In the genomic region with DNA sequence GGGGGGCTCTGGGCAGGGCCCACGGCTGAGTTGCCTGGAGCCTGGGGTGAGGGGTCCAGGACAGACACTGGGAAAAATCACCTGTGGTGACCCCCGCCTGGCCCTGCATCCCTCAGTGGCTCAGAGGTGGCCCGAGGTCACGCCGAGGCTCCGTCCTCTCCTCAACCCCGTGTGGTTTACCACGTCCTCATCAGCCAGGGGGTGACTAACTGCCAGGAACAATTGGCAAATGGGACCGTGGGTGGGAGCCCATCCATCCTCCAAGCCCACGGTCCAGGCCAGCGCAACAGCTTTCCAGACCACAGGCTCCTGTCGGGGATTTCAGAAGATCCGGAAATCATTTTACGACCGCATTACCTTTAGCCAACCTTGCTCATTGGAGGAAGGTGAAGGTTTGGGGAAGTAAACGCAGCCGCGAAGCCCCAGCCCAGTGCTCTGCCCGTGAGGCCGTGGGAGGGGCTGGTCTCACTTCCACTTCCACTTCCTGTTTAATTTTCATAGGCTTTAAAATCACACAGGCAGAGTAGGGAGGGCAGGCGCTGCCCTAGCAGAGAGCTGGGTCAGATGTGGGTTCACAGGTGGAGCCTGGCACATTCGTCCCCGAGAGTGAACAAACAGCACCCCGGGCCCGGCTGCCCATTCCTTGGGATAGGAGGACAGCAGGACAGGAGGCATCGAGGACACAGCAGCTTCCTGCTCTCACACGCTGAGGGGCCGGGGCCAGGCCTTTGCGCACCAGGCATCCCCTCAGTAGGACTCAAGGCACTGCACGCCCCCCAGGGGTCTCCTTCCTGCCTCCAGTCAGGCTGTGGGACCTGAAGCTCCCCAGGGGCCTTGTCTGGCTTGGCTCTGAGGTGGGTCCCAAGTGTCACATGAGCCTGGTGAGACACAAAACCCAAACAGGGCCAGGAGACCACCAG, we compare ENCODE assay signal across 7 cellular contexts. TPM values are rescaled to one million over a fixed set of nuclear protein-coding genes. Genes with fewer than 3 reads are reported as not detected.
A peak's percentile ranks its signal among the peaks of the same experiment; 100 is the strongest.
DNase-seq lines count a peak whose midpoint lies in the region; ATAC-seq and TF ChIP-seq lines count a peak whose summit lies in the region.

No MANE protein-coding gene starts in this region.

- DNase-seq in T-helper 2 cell: peak in 3 of 5 experiments; percentile 5 to 77 (median 9)
- DNase-seq in glutamatergic neuron: peak; percentile 7
- peak; percentile 24 for DNase-seq in stimulated activated CD8-positive, alpha-beta memory T cell treated with anti-CD3 and anti-CD28 coated beads, Interleukin-12 subunit alpha, Interleukin-12 subunit beta, amount 100 ng/mL, for 4 hours (ENCODE audit: low read depth)
- no peak for DNase-seq in NCI-H146 (lab: John Stamatoyannopoulos, UW)
- no peak for DNase-seq in DMS79 (lab: John Stamatoyannopoulos, UW)

- H3K9me3 Mint-ChIP-seq in glutamatergic neuron (ENCODE audit: unreplicated experiment): peaks cover 6% of the 10 kb centered on the region

- H3K4me3 Mint-ChIP-seq in glutamatergic neuron (ENCODE audit: unreplicated experiment): no peak overlapping the region

- H3K36me3 Mint-ChIP-seq in glutamatergic neuron (ENCODE audit: unreplicated experiment): no peaks in the 10 kb centered on the region

- no peaks in the 10 kb centered on the region for H3K4me1 Mint-ChIP-seq in glutamatergic neuron (ENCODE audit: low read depth, unreplicated experiment)

- ATAC-seq in GM19324 (IDR thresholded peaks at IDR 0.05; ENCODE audit: low FRiP score, unreplicated experiment) (peak; percentile 79), HG03103 (IDR thresholded peaks at IDR 0.05; ENCODE audit: low read depth, unreplicated experiment) (peak; percentile 87)

- TF ChIP-seq CTCF in glutamatergic neuron (IDR thresholded peaks at IDR 0.05; ENCODE audit: partially characterized antibody, unreplicated experiment): no peak

- H3K27me3 Mint-ChIP-seq in glutamatergic neuron (ENCODE audit: unreplicated experiment): peaks cover 9% of the 10 kb centered on the region

- H3K27ac Mint-ChIP-seq in glutamatergic neuron (ENCODE audit: unreplicated experiment): no peak overlapping the region

RNA-seq across cellular contexts. Expression of gene SLC9A3, which starts 19.8 kb away (rescaled TPM):
- 1.1 TPM for total RNA-seq in glutamatergic neuron (ENCODE audit: unreplicated experiment)

Comparison
In these comparisons a context has a peak if more than half of its experiments do, and no peak if none do; other contexts are left out.
1. DNase-seq: peak in T-helper 2 cell (3 of 5), glutamatergic neuron (single experiment) and stimulated activated CD8-positive, alpha-beta memory T cell treated with anti-CD3 and anti-CD28 coated beads, Interleukin-12 subunit alpha, Interleukin-12 subunit beta, amount 100 ng/mL, for 4 hours (single experiment); none in NCI-H146 (single experiment) and DMS79 (single experiment).